13 cellular contexts compared by ENCODE assay signal in the genomic region with DNA sequence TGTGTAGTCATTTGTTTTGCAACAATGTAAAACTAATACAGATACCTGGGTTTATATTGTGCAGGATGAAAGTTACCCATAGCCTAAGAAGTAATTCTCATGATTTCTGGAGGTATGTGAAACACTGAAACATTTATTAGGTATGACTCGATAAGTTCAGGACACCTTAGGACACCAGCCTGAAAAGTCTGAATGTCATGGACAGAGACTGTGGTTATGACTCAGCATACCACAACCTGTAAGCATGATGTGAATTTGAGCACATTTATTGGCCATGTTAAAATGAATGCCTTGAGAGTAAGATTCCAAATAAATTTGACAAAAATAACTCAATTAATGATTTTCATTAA.
DNase-seq lines count a peak whose midpoint lies in the region; ATAC-seq, FAIRE-seq and TF ChIP-seq lines count a peak whose summit lies in the region.
"Had no signal": no experiment of that assay in that cellular context is flagged by ENCODE, and none has a peak within 500 bp of the region (broad histone marks: within the 10 kb centered on the region; RNA-seq: fewer than 3 reads in every experiment).

No MANE protein-coding gene starts in this region.

- no peaks in the 10 kb centered on the region for H3K27me3 ChIP-seq in BJ (ENCODE audit: control insufficient read depth, insufficient read depth, low read length)
- H3K27me3 ChIP-seq: BLaER1, heart left ventricle, Peyer's patch had no signal

- no peak overlapping the region for H3K4me3 Mint-ChIP-seq in progenitor cell of endocrine pancreas (ENCODE audit: low read depth)
- H3K4me3 Mint-ChIP-seq: dendritic cell treated with granulocyte-macrophage colony-stimulating factor and Interleukin-4, amounts not matched to agents 40 ng/mL and 50 ng/mL, for 4 days had no signal

- DNase-seq in BJ (ENCODE audit: low read depth) (peak; percentile 75), HFF-Myc (ENCODE audit: extremely low read depth, low read depth) (peak; percentile 46), RCC 7860 (ENCODE audit: low spot score) (peak; percentile 69), epithelial cell of proximal tubule (ENCODE audit: low read depth) (peak; percentile 19), progenitor cell of endocrine pancreas (ENCODE audit: low spot score, unreplicated experiment) (no peak), ecto neural progenitor cell (ENCODE audit: low spot score) (no peak)
- no peak for DNase-seq in activated T-cell treated with anti-CD3 and anti-CD28 coated beads, Interleukin-2, amount 50 U/mL, for 48 hours
- DNase-seq: heart left ventricle, Peyer's patch, retina had no signal

- no peak for ATAC-seq in GM21723 (IDR thresholded peaks at IDR 0.05; ENCODE audit: unreplicated experiment)
- ATAC-seq: heart left ventricle had no signal

- TF ChIP-seq CTCF in BJ (IDR thresholded peaks at IDR 0.05; ENCODE audit: insufficient read depth, low read depth, low read length) (no peak), HFF-Myc (IDR thresholded peaks at IDR 0.05; ENCODE audit: low read depth, low read length, missing control alignments) (no peak), epithelial cell of proximal tubule (conservative IDR thresholded peaks at IDR 0.05; ENCODE audit: low read depth, low read length) (no peak), progenitor cell of endocrine pancreas (IDR thresholded peaks at IDR 0.05; ENCODE audit: unreplicated experiment) (no peak)

- CTCF ChIA-PET in BJ (lab: Yijun Ruan, JAX): interaction anchor here (0.7 kb wide), 1 partner anchor 42 kb away, joined by 3 read pairs; no protein-coding TSS in a partner anchor

- no peak overlapping the region for H3K27ac Mint-ChIP-seq in progenitor cell of endocrine pancreas
- H3K27ac Mint-ChIP-seq: dendritic cell treated with granulocyte-macrophage colony-stimulating factor and Interleukin-4, amounts not matched to agents 40 ng/mL and 50 ng/mL, for 4 days had no signal

- no peaks in the 10 kb centered on the region for H3K36me3 ChIP-seq in BJ (ENCODE audit: control insufficient read depth, insufficient read depth, low read length)
- H3K36me3 ChIP-seq: BLaER1, heart left ventricle, Peyer's patch had no signal

- POLR2A ChIA-PET in BJ (lab: Charles Lee): no interaction called here

- peak; percentile 95 for FAIRE-seq in RCC 7860 (lab: Jason Lieb, UNC)

- no peaks in the 10 kb centered on the region for H3K36me3 Mint-ChIP-seq in progenitor cell of endocrine pancreas (ENCODE audit: insufficient read depth)

- no peak overlapping the region for H3K4me3 ChIP-seq in BJ (ENCODE audit: low read depth, low read length)
- no peak overlapping the region for H3K4me3 ChIP-seq in HFF-Myc (replicated peaks; ENCODE audit: low read depth, low read length)
- no peak overlapping the region for H3K4me3 ChIP-seq in epithelial cell of proximal tubule (ENCODE audit: low read depth, low read length)
- H3K4me3 ChIP-seq: BLaER1, heart left ventricle, Peyer's patch had no signal

- H3K9me3 Mint-ChIP-seq in progenitor cell of endocrine pancreas (ENCODE audit: low read depth): peaks cover 8% of the 10 kb centered on the region

- no peaks in the 10 kb centered on the region for H3K4me1 Mint-ChIP-seq in progenitor cell of endocrine pancreas (ENCODE audit: low read depth)

- no peaks in the 10 kb centered on the region for H3K27me3 Mint-ChIP-seq in progenitor cell of endocrine pancreas
- H3K27me3 Mint-ChIP-seq: dendritic cell treated with granulocyte-macrophage colony-stimulating factor and Interleukin-4, amounts not matched to agents 40 ng/mL and 50 ng/mL, for 4 days had no signal

Comparison
In these comparisons a context has a peak if more than half of its experiments do, and no peak if none do; other contexts are left out.
1. DNase-seq: peak in BJ (single experiment), HFF-Myc (single experiment), RCC 7860 (single experiment) and epithelial cell of proximal tubule (single experiment); none in activated T-cell treated with anti-CD3 and anti-CD28 coated beads, Interleukin-2, amount 50 U/mL, for 48 hours (0 of 2), progenitor cell of endocrine pancreas (single experiment) and ecto neural progenitor cell (single experiment).